In the genomic region with DNA sequence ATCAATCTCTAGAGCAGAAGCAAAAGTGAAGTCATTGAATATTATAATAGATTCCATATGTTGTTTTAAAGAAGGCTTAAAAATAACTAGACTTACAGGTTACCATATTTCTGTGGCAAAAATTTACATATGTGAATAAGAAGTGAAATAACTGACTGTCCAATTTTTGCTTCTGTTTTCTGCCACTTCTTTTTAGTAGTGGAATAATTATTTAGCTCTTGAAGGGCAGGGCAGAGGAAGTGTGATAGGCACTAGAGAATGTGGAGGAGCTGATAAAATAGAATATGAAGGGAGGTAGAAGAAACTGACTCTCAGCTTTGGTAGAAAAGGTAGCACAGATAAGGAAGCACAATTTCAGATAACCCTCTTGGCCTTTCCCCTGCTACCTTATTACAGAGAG, we compare ENCODE assay signal across 14 cellular contexts.
"Had no signal": no experiment of that assay in that cellular context is flagged by ENCODE, and none has a peak within 500 bp of the region (broad histone marks: within the 10 kb centered on the region; RNA-seq: fewer than 3 reads in every experiment).

No MANE protein-coding gene starts in this region.

- H3K27ac Mint-ChIP-seq: activated naive CD4-positive, alpha-beta T cell treated with anti-CD3 and anti-CD28 coated beads, Interleukin-2, amount 50 U/mL, for 72 hours had no signal

- H3K9me3 ChIP-seq: pancreas, testis had no signal

- H3K27ac ChIP-seq: testis had no signal

- H3K27me3 ChIP-seq: pancreas, testis had no signal

- H3K4me1 Mint-ChIP-seq: neural crest cell had no signal

- H3K4me1 ChIP-seq: pancreas had no signal

- FAIRE-seq: pancreas, TTC549 had no signal

- H3K36me3 Mint-ChIP-seq: activated naive CD4-positive, alpha-beta T cell treated with anti-CD3 and anti-CD28 coated beads, Interleukin-2, amount 50 U/mL, for 72 hours; brain had no signal

- H3K4me3 ChIP-seq: pancreas, testis had no signal

- H3K9me3 Mint-ChIP-seq: activated naive CD4-positive, alpha-beta T cell treated with anti-CD3 and anti-CD28 coated beads, Interleukin-2, amount 50 U/mL, for 72 hours; brain; neural crest cell had no signal

- H3K36me3 ChIP-seq: pancreas had no signal

- H3K27me3 Mint-ChIP-seq: brain had no signal

- ATAC-seq: activated naive CD4-positive, alpha-beta T cell treated with anti-CD3 and anti-CD28 coated beads, Interleukin-2, amount 50 U/mL, for 72 hours; pancreas had no signal

- H3K4me3 Mint-ChIP-seq: brain, neural crest cell had no signal

- DNase-seq: activated effector memory CD4-positive, alpha-beta T cell treated with anti-CD3 and anti-CD28 coated beads, Interleukin-2, amount 50 U/mL, for 16 hours; activated T-cell treated with anti-CD3 and anti-CD28 coated beads, Interleukin-2, amount 50 U/mL, for 1 hour; amygdala; dermis blood vessel endothelial cell; erythroblast; hypothalamus; pancreas; stimulated activated CD4-positive, alpha-beta T cell treated with anti-CD3 and anti-CD28 coated beads, Interleukin-2, amount 100 ng/mL, for 48 hours; stimulated activated naive CD4-positive, alpha-beta T cell treated with Interleukin-2 at 50 U/mL for 16 hours; testis had no signal
